Comparison of ENCODE assay signal across 13 cellular contexts in genomic region chr2:169839954-169840746, GRCh38. TPM values are rescaled to one million over a fixed set of nuclear protein-coding genes. Genes with fewer than 3 reads are reported as not detected.
DNase-seq lines count a peak whose midpoint lies in the region; ATAC-seq and TF ChIP-seq lines count a peak whose summit lies in the region.
"Had no signal": no experiment of that assay in that cellular context is flagged by ENCODE, and none has a peak within 500 bp of the region (broad histone marks: within the 10 kb centered on the region; RNA-seq: fewer than 3 reads in every experiment).

No MANE protein-coding gene starts in this region.

- 74 to 83% methylated on average over 8 to 10 of the region's 10 CpGs for WGBS in upper lobe of left lung, 2 donors
- WGBS in tibial nerve, 2 donors, result 73 to 80% methylated on average over 9 to 10 of the region's 10 CpGs

- H3K27ac ChIP-seq in SK-N-MC (peak overlapping the region; percentile 49; the same call in 1 of the 2 replicates), lower lobe of right lung (no peak overlapping the region), upper lobe of left lung (no peak overlapping the region), tibial nerve (no peak overlapping the region)
- H3K27ac ChIP-seq: esophagus muscularis mucosa, Peyer's patch had no signal

- TF ChIP-seq POLR2A in upper lobe of left lung (IDR thresholded peaks at IDR 0.05) (no peak), tibial nerve (IDR thresholded peaks at IDR 0.05) (no peak)

- TF ChIP-seq CTCF in fibroblast of the aortic adventitia (IDR thresholded peaks at IDR 0.05; ENCODE audit: insufficient read depth, low read length) (no peak), lower lobe of right lung (IDR thresholded peaks at IDR 0.05) (no peak), upper lobe of left lung (IDR thresholded peaks at IDR 0.05) (no peak), tibial nerve (IDR thresholded peaks at IDR 0.05) (no peak)

- H3K27me3 ChIP-seq in lower lobe of right lung (ENCODE audit: low read depth) (no peaks in the 10 kb centered on the region), upper lobe of left lung (no peaks in the 10 kb centered on the region), tibial nerve (no peaks in the 10 kb centered on the region)
- H3K27me3 ChIP-seq: esophagus muscularis mucosa, Peyer's patch, sigmoid colon had no signal

- ATAC-seq in lower lobe of right lung, result peak; percentile 23 to 24
- peak; percentile 39 to 49 for ATAC-seq in upper lobe of left lung (ENCODE audit: low FRiP score in 2 of 2)

- TF ChIP-seq EP300 in upper lobe of left lung (IDR thresholded peaks at IDR 0.05) (no peak), tibial nerve (IDR thresholded peaks at IDR 0.05) (no peak)

- intact Hi-C loops in lower lobe of right lung (cut with DNase I), result no loop called here

- H3K4me1 ChIP-seq in lower lobe of right lung (peaks cover 23% of the 10 kb centered on the region), upper lobe of left lung (peaks cover 5 to 25% (median 14%) of the 10 kb centered on the region in 4 donors), tibial nerve (peaks cover 0 to 35% (median 10%) of the 10 kb centered on the region in 4 donors)

- H3K36me3 ChIP-seq in SK-N-MC (ENCODE audit: insufficient read depth, low read length), result no peaks in the 10 kb centered on the region; the same call in 1 of the 2 replicates
- peaks cover 8% of the 10 kb centered on the region for H3K36me3 ChIP-seq in lower lobe of right lung
- H3K36me3 ChIP-seq in upper lobe of left lung, result peaks cover 0 to 4% (median 0%) of the 10 kb centered on the region in 4 donors
- peaks cover 0 to 12% (median 0%) of the 10 kb centered on the region in 3 donors for H3K36me3 ChIP-seq in tibial nerve
- H3K36me3 ChIP-seq: Peyer's patch had no signal

- DNase-seq in SK-N-MC (ENCODE audit: low read depth, low spot score) (no peak), fibroblast of the aortic adventitia (ENCODE audit: low read depth) (peak; percentile 77), lower lobe of right lung (no peak), upper lobe of left lung (no peak), SW480 (ENCODE audit: low spot score) (no peak), tibial nerve (ENCODE audit: low spot score in 2 of 2) (no peak), NCI-H2081 treated with DMSO at 0.1 percent for 48 hours (lab: John Stamatoyannopoulos, UW) (no peak)
- DNase-seq: activated naive CD4-positive, alpha-beta T cell; cerebellar nuclear complex; NCI-H510A treated with DMSO at 0.1 percent for 48 hours; Peyer's patch; sigmoid colon had no signal

- H3K4me3 ChIP-seq in SK-N-MC (no peak overlapping the region), fibroblast of the aortic adventitia (ENCODE audit: low read depth, low read length) (no peak overlapping the region), lower lobe of right lung (no peak overlapping the region), upper lobe of left lung (no peak overlapping the region), tibial nerve (no peak overlapping the region)
- H3K4me3 ChIP-seq: esophagus muscularis mucosa, Peyer's patch, sigmoid colon had no signal

- H3K9me3 ChIP-seq in SK-N-MC (ENCODE audit: low read depth, low read length), result no peaks in the 10 kb centered on the region
- no peaks in the 10 kb centered on the region for H3K9me3 ChIP-seq in lower lobe of right lung
- no peaks in the 10 kb centered on the region for H3K9me3 ChIP-seq in upper lobe of left lung
- H3K9me3 ChIP-seq in tibial nerve, result no peaks in the 10 kb centered on the region
- H3K9me3 ChIP-seq: esophagus muscularis mucosa, Peyer's patch, sigmoid colon had no signal

- no peak overlapping the region for H3K9ac ChIP-seq in SK-N-MC (ENCODE audit: insufficient read length)

RNA-seq across cellular contexts. Expression of gene UBR3, which starts 12.9 kb away (rescaled TPM):
- total RNA-seq in fibroblast of the aortic adventitia (ENCODE audit: low replicate concordance) (29.2 and 45.5 TPM in 2 replicates), lower lobe of right lung (46.7 TPM), upper lobe of left lung (100 to 1,000 TPM in 2 of 6 donors, 10 to 100 TPM in 4; 27.8 to 126 (median 44.7) TPM), tibial nerve (100 to 1,000 TPM in 1 of 4 donors, 10 to 100 TPM in 3; 87.4 to 101 (median 97.3) TPM)

RNA-seq across cellular contexts. Expression of gene METTL5, which starts 15.4 kb away (rescaled TPM):
- 44.3 and 76.6 TPM in 2 replicates for total RNA-seq in fibroblast of the aortic adventitia (ENCODE audit: low replicate concordance)
- 33.2 TPM for total RNA-seq in lower lobe of right lung
- 10 to 100 TPM; 13.4 to 37.1 (median 31.2) TPM for total RNA-seq in upper lobe of left lung
- total RNA-seq in tibial nerve, result 10 to 100 TPM; 41.0 to 83.5 (median 47.2) TPM

RNA-seq across cellular contexts. Expression of gene SSB, which starts 41.5 kb away (rescaled TPM):
- 98.8 and 141 TPM in 2 replicates for total RNA-seq in fibroblast of the aortic adventitia (ENCODE audit: low replicate concordance)
- 76.3 TPM for total RNA-seq in lower lobe of right lung
- 100 to 1,000 TPM in 1 of 6 donors, 10 to 100 TPM in 5; 29.3 to 111 (median 55.7) TPM for total RNA-seq in upper lobe of left lung
- 10 to 100 TPM; 53.9 to 79.2 (median 63.2) TPM for total RNA-seq in tibial nerve
